Comparison of ENCODE assay signal across 10 cellular contexts in genomic region chr6:134172020-134172766, GRCh38.
DNase-seq lines count a peak whose midpoint lies in the region; TF ChIP-seq lines count a peak whose summit lies in the region.
"Had no signal": no experiment of that assay in that cellular context is flagged by ENCODE, and none has a peak within 500 bp of the region (broad histone marks: within the 10 kb centered on the region; RNA-seq: fewer than 3 reads in every experiment).

No MANE protein-coding gene starts in this region.

- H2AFZ ChIP-seq in parathyroid adenoma = no peak overlapping the region

- peaks cover 18 to 61% (median 28%) of the 10 kb centered on the region in 4 donors for H3K4me1 ChIP-seq in esophagus muscularis mucosa
- peaks cover 15% of the 10 kb centered on the region for H3K4me1 ChIP-seq in parathyroid adenoma

- DNase-seq in CD14-positive monocyte (ENCODE audit: low spot score) = no peak
- DNase-seq in esophagus muscularis mucosa (ENCODE audit: extremely low spot score) = no peak
- no peak for DNase-seq in NCI-H1694 treated with DMSO at 0.1 percent for 48 hours (lab: John Stamatoyannopoulos, UW)
- no peak for DNase-seq in stimulated activated naive CD4-positive, alpha-beta T cell treated with Interleukin-2 at 50 U/mL for 16 hours (lab: John Stamatoyannopoulos, UW)
- DNase-seq in NCI-H1436 (lab: John Stamatoyannopoulos, UW) = no peak
- DNase-seq in kidney glomerular epithelial cell (lab: John Stamatoyannopoulos, UW) = no peak
- DNase-seq: KG1; stimulated activated naive CD4-positive, alpha-beta T cell had no signal

- peaks cover 2 to 9% (median 2%) of the 10 kb centered on the region in 3 donors for H3K27me3 Mint-ChIP-seq in CD14-positive monocyte (ENCODE audit: low read depth in 3 of 3)

- no peak for TF ChIP-seq EP300 in esophagus muscularis mucosa (IDR thresholded peaks at IDR 0.05)

- WGBS in esophagus muscularis mucosa = 75% methylated on average over 11 of the region's 11 CpGs

- no peaks in the 10 kb centered on the region for H3K9me3 ChIP-seq in esophagus muscularis mucosa
- peaks cover 36% of the 10 kb centered on the region for H3K9me3 ChIP-seq in parathyroid adenoma (ENCODE audit: control insufficient read depth, low read length)

- H3K4me2 ChIP-seq in parathyroid adenoma (ENCODE audit: low read length) = peak overlapping the region; percentile 83

- H3K79me2 ChIP-seq in parathyroid adenoma = peaks cover 51% of the 10 kb centered on the region

- peak overlapping the region; percentile 100 for H3K4me3 Mint-ChIP-seq in CD14-positive monocyte

- H3K4me1 Mint-ChIP-seq in CD14-positive monocyte = peaks cover 56% of the 10 kb centered on the region

- peaks cover 0 to 3% (median 0%) of the 10 kb centered on the region in 4 donors for H3K27me3 ChIP-seq in esophagus muscularis mucosa
- no peaks in the 10 kb centered on the region for H3K27me3 ChIP-seq in parathyroid adenoma (ENCODE audit: control insufficient read depth, insufficient read depth, low read length)

- peak overlapping the region; percentile 100 for H3K9ac ChIP-seq in parathyroid adenoma

- no peak overlapping the region for H3K27ac ChIP-seq in esophagus muscularis mucosa (replicated peaks in 1 of 4)
- H3K27ac ChIP-seq in parathyroid adenoma = peak overlapping the region; percentile 100

- intact Hi-C loops in CD14-positive monocyte (cut with micrococcal nuclease) = loop anchor here (5.0 to 10.0 kb wide), 5 partner anchors 200 to 650 kb away; no protein-coding TSS in a partner anchor
- intact Hi-C loops in esophagus muscularis mucosa (cut with DNase I) = loop anchor here (5.0 kb wide), 2 partner anchors 650 to 765 kb away; no protein-coding TSS in a partner anchor

- peaks cover 73 to 78% of the 10 kb centered on the region in 2 donors for H3K36me3 Mint-ChIP-seq in CD14-positive monocyte

- H3K9me3 Mint-ChIP-seq in CD14-positive monocyte = peaks cover 0 to 3% (median 0%) of the 10 kb centered on the region in 7 donors

- H3K4me3 ChIP-seq in WI38 (ENCODE audit: low read depth, low read length) (peak overlapping the region; percentile 76), esophagus muscularis mucosa (peak overlapping the region; percentile 66 to 92 (median 78)), parathyroid adenoma (ENCODE audit: low read depth, low read length) (peak overlapping the region; percentile 100)

- peaks cover 14 to 71% (median 35%) of the 10 kb centered on the region in 4 donors for H3K36me3 ChIP-seq in esophagus muscularis mucosa
- H3K36me3 ChIP-seq in parathyroid adenoma (ENCODE audit: control insufficient read depth, insufficient read depth, low read length) = peaks cover 63% of the 10 kb centered on the region

- peak overlapping the region in 4 of 7 donors; percentile 36 to 99 (median 99) for H3K27ac Mint-ChIP-seq in CD14-positive monocyte

- TF ChIP-seq CTCF in CD14-positive monocyte (IDR thresholded peaks at IDR 0.05) (no peak), WI38 (IDR thresholded peaks at IDR 0.05; ENCODE audit: low read depth, low read length) (no peak), esophagus muscularis mucosa (IDR thresholded peaks at IDR 0.05) (no peak), parathyroid adenoma (IDR thresholded peaks at IDR 0.05) (peak; percentile 11)

- no peak for TF ChIP-seq POLR2A in esophagus muscularis mucosa (IDR thresholded peaks at IDR 0.05; ENCODE audit: low read depth)
